8 cellular contexts compared by ENCODE assay signal in the genomic region with DNA sequence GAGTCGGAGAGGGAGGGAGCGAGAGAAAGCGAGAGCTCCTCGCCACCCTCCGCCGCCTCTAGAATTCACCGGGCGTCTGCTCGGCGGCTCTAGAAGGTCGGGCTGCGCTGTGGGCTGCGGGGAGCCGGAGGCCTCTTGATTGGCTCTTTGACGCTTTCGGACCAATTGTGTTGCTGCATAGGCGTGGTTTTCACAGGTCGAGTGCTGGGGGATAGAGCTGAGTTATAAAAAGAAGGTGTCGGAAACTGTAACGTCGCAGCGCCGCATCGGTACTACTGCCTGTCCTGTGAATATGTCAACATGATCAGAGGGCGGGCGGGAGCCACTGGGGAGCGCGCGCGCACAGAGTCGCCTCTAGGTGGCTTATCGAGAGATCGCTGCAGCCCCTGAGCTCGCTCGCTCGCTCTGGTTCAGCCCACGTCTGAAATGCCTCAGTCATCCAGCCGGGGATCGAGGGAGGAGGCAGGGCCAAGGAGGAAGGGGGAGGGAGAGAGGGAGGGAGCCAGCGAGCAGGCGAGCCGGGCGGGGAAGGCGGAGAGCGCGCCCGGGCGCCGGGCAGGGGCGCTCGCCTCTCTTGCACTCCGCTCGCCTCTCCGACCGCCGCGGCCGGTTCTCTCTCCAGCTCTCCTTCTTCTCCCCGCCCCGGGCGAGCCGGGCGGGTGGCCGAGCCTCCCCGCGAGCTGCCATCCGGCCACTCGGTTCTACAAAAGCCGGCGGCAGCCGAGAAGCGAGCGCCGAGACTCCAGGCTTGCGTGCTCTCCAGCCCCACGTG. TPM values are rescaled to one million over a fixed set of nuclear protein-coding genes. Genes with fewer than 3 reads are reported as not detected.
DNase-seq lines count a peak whose midpoint lies in the region; ATAC-seq, FAIRE-seq and TF ChIP-seq lines count a peak whose summit lies in the region.

Gene TBX3, minus strand, starts transcription at position 78 of the 772 bp plus-strand sequence. CDS start 975 bp downstream, outside the sequence.

- CTCF ChIA-PET in A549 (lab: Yijun Ruan, JAX): interaction anchor here (0.6 to 4.2 kb wide), 61 partner anchors 9 to 1228 kb away, joined by 3 to 19 read pairs (median 4); no protein-coding TSS in a partner anchor

- peaks cover 6% of the 10 kb centered on the region for H3K27me3 Mint-ChIP-seq in mesothelial cell of epicardium (ENCODE audit: low read depth)

- peaks cover 44% of the 10 kb centered on the region for H3K4me1 Mint-ChIP-seq in mesothelial cell of epicardium

- peak within 1 kb of the TSS; percentile 96 to 100 for H3K27ac ChIP-seq in A549

- H3K4me1 ChIP-seq in A549: peaks cover 15% of the 10 kb centered on the region

- FAIRE-seq in A549 (lab: Jason Lieb, UNC): peak; percentile 65

- no peaks in the 10 kb centered on the region for H3K9me3 Mint-ChIP-seq in mesothelial cell of epicardium

- H3K4me2 ChIP-seq in A549: peak within 1 kb of the TSS; percentile 84

- peak; percentile 91 for TF ChIP-seq POLR2A in A549 (IDR thresholded peaks at IDR 0.05; ENCODE audit: low read length)
- no peak for TF ChIP-seq POLR2A in erythroblast (IDR thresholded peaks at IDR 0.05; ENCODE audit: low read length)

- TF ChIP-seq EP300 in A549 (IDR thresholded peaks at IDR 0.05): no peak

- ATAC-seq in A549: peak; percentile 88 to 92
- ATAC-seq in HG03342 (IDR thresholded peaks at IDR 0.05; ENCODE audit: unreplicated experiment): no peak

- peaks cover 36% of the 10 kb centered on the region for H3K36me3 Mint-ChIP-seq in mesothelial cell of epicardium

- WGBS in A549 (ENCODE audit: missing lambda C conversion rate): under 1% methylated on average over 38 of the region's 76 CpGs

- peak; percentile 58 for TF ChIP-seq CTCF in A549 (IDR thresholded peaks at IDR 0.05)
- TF ChIP-seq CTCF in mesothelial cell of epicardium (IDR thresholded peaks at IDR 0.05; ENCODE audit: unreplicated experiment): peak; percentile 64

- peak within 1 kb of the TSS; percentile 100 for H3K4me3 Mint-ChIP-seq in mesothelial cell of epicardium

- TF ChIP-seq RAD21 in A549 (conservative IDR thresholded peaks at IDR 0.05 in 1 of 2, IDR thresholded peaks at IDR 0.05 in 1 of 2): peak; percentile 50 to 77

- peak within 1 kb of the TSS; percentile 100 for H3K27ac Mint-ChIP-seq in mesothelial cell of epicardium

- peak within 1 kb of the TSS; percentile 57 for H3K4me3 ChIP-seq in A549

- POLR2A ChIA-PET in A549 (lab: Yijun Ruan, JAX): interaction anchor here (0.6 to 2.6 kb wide), 70 partner anchors 9 to 1103 kb away, joined by 3 to 40 read pairs (median 4); no protein-coding TSS in a partner anchor

- peak; percentile 97 to 100 for DNase-seq in A549 (ENCODE audit: low read depth in 1 of 2, low spot score in 1 of 2)
- DNase-seq in GOT3 (lab: John Stamatoyannopoulos, UW): peak; percentile 91
- DNase-seq in NCI-H510A treated with DMSO at 0.1 percent for 48 hours (lab: John Stamatoyannopoulos, UW): peak; percentile 99
- peak; percentile 26 for DNase-seq in activated T-cell treated with anti-CD3 and anti-CD28 coated beads for 4 hours
- DNase-seq in erythroblast (lab: John Stamatoyannopoulos, UW): peak; percentile 46 to 52
- peak; percentile 94 for DNase-seq in mesothelial cell of epicardium (ENCODE audit: low spot score in 2 of 2, unreplicated experiment in 2 of 2)
- DNase-seq in stimulated activated CD8-positive, alpha-beta memory T cell treated with anti-CD3 and anti-CD28 coated beads, Interleukin-4, amount 100 ng/mL, for 48 hours: peak; percentile 74

- H3K9me3 ChIP-seq in A549: no peaks in the 10 kb centered on the region

TF ChIP-seq in A549, 52 proteins besides CTCF, POLR2A, EP300 and RAD21:
- 0 out of 2 replicates have a peak, but pooled peaks have one; percentile 10 for TF ChIP-seq RFX5 (IDR thresholded peaks at IDR 0.05)
- TF ChIP-seq JUN (IDR thresholded peaks at IDR 0.05): peak; percentile 69 to 71; a peak in 3 of 5 replicates
- peak; percentile 9; the same call in 1 of the 2 replicates for TF ChIP-seq E2F6 (IDR thresholded peaks at IDR 0.05; ENCODE audit: borderline replicate concordance, low read depth)
- no peak for TF ChIP-seq CHD2 (IDR thresholded peaks at IDR 0.05; ENCODE audit: low read length, partially characterized antibody)
- TF ChIP-seq GATA3 (IDR thresholded peaks at IDR 0.05; ENCODE audit: borderline replicate concordance): peak; percentile 64; the same call in 1 of the 2 replicates
- 0 out of 2 replicates have a peak, but pooled peaks have one; percentile 2 for TF ChIP-seq TFCP2L1 (CRISPR knock-in tag; IDR thresholded peaks at IDR 0.05)
- peak; percentile 77 for TF ChIP-seq MAX (IDR thresholded peaks at IDR 0.05)
- TF ChIP-seq BCL3 (IDR thresholded peaks at IDR 0.05): peak; percentile 70
- peak; percentile 58; the same call in 1 of the 2 replicates for TF ChIP-seq MAZ (IDR thresholded peaks at IDR 0.05; ENCODE audit: borderline replicate concordance, low read depth, low read length)
- no peak for TF ChIP-seq HOXB5 (CRISPR knock-in tag; IDR thresholded peaks at IDR 0.05)
- TF ChIP-seq SMC3 (IDR thresholded peaks at IDR 0.05): peak; percentile 77
- TF ChIP-seq FOSL2 (IDR thresholded peaks at IDR 0.05): no peak
- 0 out of 2 replicates have a peak, but pooled peaks have one; percentile 4 for TF ChIP-seq FOSL2 (CRISPR knock-in tag; IDR thresholded peaks at IDR 0.05)
- TF ChIP-seq POLR2AphosphoS2 (conservative IDR thresholded peaks at IDR 0.05; ENCODE audit: low read length): no peak
- TF ChIP-seq, protein P1, sequence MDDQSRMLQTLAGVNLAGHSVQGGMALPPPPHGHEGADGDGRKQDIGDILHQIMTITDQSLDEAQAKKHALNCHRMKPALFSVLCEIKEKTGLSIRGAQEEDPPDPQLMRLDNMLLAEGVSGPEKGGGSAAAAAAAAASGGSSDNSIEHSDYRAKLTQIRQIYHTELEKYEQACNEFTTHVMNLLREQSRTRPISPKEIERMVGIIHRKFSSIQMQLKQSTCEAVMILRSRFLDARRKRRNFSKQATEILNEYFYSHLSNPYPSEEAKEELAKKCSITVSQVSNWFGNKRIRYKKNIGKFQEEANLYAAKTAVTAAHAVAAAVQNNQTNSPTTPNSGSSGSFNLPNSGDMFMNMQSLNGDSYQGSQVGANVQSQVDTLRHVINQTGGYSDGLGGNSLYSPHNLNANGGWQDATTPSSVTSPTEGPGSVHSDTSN (IDR thresholded peaks at IDR 0.05): peak; percentile 48; the same call in 1 of the 2 replicates
- peak; percentile 92 for TF ChIP-seq PHF8 (IDR thresholded peaks at IDR 0.05; ENCODE audit: borderline replicate concordance, low read depth)
TF ChIP-seq in A549: peak in this region for 12.

RNA-seq across cellular contexts. Expression of gene TBX3, which starts in this region (rescaled TPM):
- polyA plus RNA-seq in A549 (2011; rRNA removed) (23.7 and 28.0 TPM in 2 replicates), A549 (2017; fragmentation: RNase III; extraction: RNeasy Plus Mini Kit Qiagen cat#74134 plus additional on column Dnase treatment) (18.0 to 22.8 TPM (median 22.1 TPM) in 3 replicates)
- polyA plus RNA-seq in A549 (2012; cell fraction: cytosol; rRNA removed): 13.3 and 20.0 TPM in 2 replicates
- polyA plus RNA-seq in A549 (2012; cell fraction: nucleus; rRNA removed): 63.2 and 63.4 TPM in 2 replicates
- 39.3 and 41.6 TPM in 2 replicates for polyA minus RNA-seq in A549 (2011; rRNA and poly(A)+ RNA removed)
- total RNA-seq in mesothelial cell of epicardium: 409 to 427 TPM (median 425 TPM) in 3 replicates

Comparison
In these comparisons a context has a peak if more than half of its experiments do, and no peak if none do; other contexts are left out.
1. DNase-seq: peak in every context shown above with its lines; median percentile 99 in NCI-H510A treated with DMSO at 0.1 percent for 48 hours; 98 in A549; 94 in mesothelial cell of epicardium; 91 in GOT3; 74 in stimulated activated CD8-positive, alpha-beta memory T cell treated with anti-CD3 and anti-CD28 coated beads, Interleukin-4, amount 100 ng/mL, for 48 hours; 49 in erythroblast; 26 in activated T-cell treated with anti-CD3 and anti-CD28 coated beads for 4 hours.